ENCODE assay signal across 16 cellular contexts in genomic region chr3:14320221-14320620, GRCh38.
A peak's percentile ranks its signal among the peaks of the same experiment; 100 is the strongest.
DNase-seq lines count a peak whose midpoint lies in the region; ATAC-seq and TF ChIP-seq lines count a peak whose summit lies in the region.
"Had no signal": no experiment of that assay in that cellular context is flagged by ENCODE, and none has a peak within 500 bp of the region (broad histone marks: within the 10 kb centered on the region; RNA-seq: fewer than 3 reads in every experiment).

No MANE protein-coding gene starts in this region.

- H4K8ac ChIP-seq in mesendoderm (ENCODE audit: low read depth, low read length), result no peak overlapping the region

- DNase-seq in mesendoderm (no peak), dermis blood vessel endothelial cell (no peak), NK-92 (lab: John Stamatoyannopoulos, UW; ENCODE audit: unreplicated experiment) (no peak)
- DNase-seq: activated gamma-delta T cell, amniotic stem cell, NCI-H1092 treated with DMSO at 0.1 percent for 48 hours, NCI-H524 treated with DMSO at 0.1 percent for 48 hours had no signal

- peak overlapping the region; percentile 59 for H3K56ac ChIP-seq in mesendoderm (ENCODE audit: low read length)

- H3K9me3 ChIP-seq in HUES6 (ENCODE audit: control insufficient read depth, insufficient read depth, low read depth, low read length), result no peaks in the 10 kb centered on the region
- H3K9me3 ChIP-seq in SU-DHL-6 (ENCODE audit: insufficient read depth, low read length), result no peaks in the 10 kb centered on the region
- peaks cover 0 to 4% (median 0%) of the 10 kb centered on the region in 3 donors for H3K9me3 ChIP-seq in skeletal muscle tissue (ENCODE audit: control insufficient read depth in 3 of 3, low read length in 3 of 3)
- H3K9me3 ChIP-seq: BE2C, Peyer's patch had no signal

- H3K18ac ChIP-seq in mesendoderm (ENCODE audit: low read length), result no peak overlapping the region

- H3K36me3 ChIP-seq in HUES6 (ENCODE audit: control insufficient read depth, insufficient read depth, low read length) (no peaks in the 10 kb centered on the region), SU-DHL-6 (ENCODE audit: low read length) (no peaks in the 10 kb centered on the region), mesendoderm (ENCODE audit: control insufficient read depth, insufficient read depth, low read length) (no peaks in the 10 kb centered on the region), skeletal muscle tissue (ENCODE audit: control insufficient read depth in 3 of 3, insufficient read depth in 3 of 3, low read length in 3 of 3) (no peaks in the 10 kb centered on the region)
- H3K36me3 ChIP-seq: BE2C, Peyer's patch, upper lobe of left lung had no signal

- ATAC-seq in HG03175 (IDR thresholded peaks at IDR 0.05; ENCODE audit: unreplicated experiment), result no peak
- no peak for ATAC-seq in GM18873 (IDR thresholded peaks at IDR 0.05; ENCODE audit: low FRiP score, unreplicated experiment)

- H3K4me2 ChIP-seq in SU-DHL-6 (ENCODE audit: low read depth, low read length, poor library complexity, severe bottlenecking) (peak overlapping the region; percentile 69), mesendoderm (ENCODE audit: low read length) (no peak overlapping the region)

- H3K79me1 ChIP-seq in mesendoderm (ENCODE audit: low read length), result no peaks in the 10 kb centered on the region

- no peak overlapping the region for H2BK5ac ChIP-seq in mesendoderm (ENCODE audit: low read length)

- H2AK5ac ChIP-seq in mesendoderm (ENCODE audit: low read length), result peak overlapping the region; percentile 55

- no peaks in the 10 kb centered on the region for H3F3A ChIP-seq in SU-DHL-6 (ENCODE audit: insufficient read depth)

- no peaks in the 10 kb centered on the region for H3K9me2 ChIP-seq in SU-DHL-6 (replicated peaks; ENCODE audit: insufficient read depth, low read length)

- no peak for TF ChIP-seq CTCF in SU-DHL-6 (IDR thresholded peaks at IDR 0.05; ENCODE audit: insufficient read depth, low read length, poor library complexity, severe bottlenecking)

- no peaks in the 10 kb centered on the region for H3K27me3 ChIP-seq in HUES6 (ENCODE audit: control insufficient read depth, insufficient read depth, low read length)
- no peaks in the 10 kb centered on the region for H3K27me3 ChIP-seq in SU-DHL-6 (ENCODE audit: low read length)
- H3K27me3 ChIP-seq in mesendoderm (ENCODE audit: insufficient read depth, low read length, poor library complexity), result no peaks in the 10 kb centered on the region
- peaks cover 0 to 7% (median 0%) of the 10 kb centered on the region in 3 donors for H3K27me3 ChIP-seq in skeletal muscle tissue (ENCODE audit: control insufficient read depth in 3 of 3, insufficient read depth in 3 of 3, low read length in 3 of 3)
- H3K27me3 ChIP-seq: BE2C, Peyer's patch, upper lobe of left lung had no signal

- peak overlapping the region; percentile 97 for H2AFZ ChIP-seq in SU-DHL-6 (ENCODE audit: low read depth, low read length, severe bottlenecking)

- H3K23ac ChIP-seq in mesendoderm (ENCODE audit: low read length), result no peak overlapping the region

- no peaks in the 10 kb centered on the region for H4K20me1 ChIP-seq in SU-DHL-6 (ENCODE audit: low read depth, low read length)

- no peak overlapping the region for H3K27ac ChIP-seq in HUES6 (ENCODE audit: low read depth, low read length)
- no peak overlapping the region for H3K27ac ChIP-seq in SU-DHL-6 (ENCODE audit: low read depth, low read length)
- H3K27ac ChIP-seq in mesendoderm (ENCODE audit: low read depth, low read length), result no peak overlapping the region
- peak overlapping the region; percentile 79 for H3K27ac ChIP-seq in skeletal muscle tissue (ENCODE audit: low read depth, low read length)
- H3K27ac ChIP-seq: Peyer's patch, SK-N-MC, upper lobe of left lung had no signal

- H2BK120ac ChIP-seq in mesendoderm (ENCODE audit: low read depth, low read length), result no peak overlapping the region

- peaks cover 35% of the 10 kb centered on the region; the same call in 1 of the 2 replicates for H3K4me1 ChIP-seq in HUES6 (ENCODE audit: control insufficient read depth, insufficient read depth, low read length)
- no peaks in the 10 kb centered on the region for H3K4me1 ChIP-seq in mesendoderm (ENCODE audit: control insufficient read depth, low read depth, low read length)
- H3K4me1 ChIP-seq in skeletal muscle tissue (ENCODE audit: control insufficient read depth in 3 of 3, insufficient read depth in 3 of 3, low read length in 3 of 3), result peaks cover 43 to 50% (median 45%) of the 10 kb centered on the region in 3 donors
- H3K4me1 ChIP-seq: BE2C, Peyer's patch had no signal

- H3K9ac ChIP-seq in HUES6 (ENCODE audit: low read length), result no peak overlapping the region
- peak overlapping the region; percentile 45 for H3K9ac ChIP-seq in SU-DHL-6 (ENCODE audit: low read length)
- H3K9ac ChIP-seq in mesendoderm (ENCODE audit: low read length), result peak overlapping the region; percentile 4
- H3K9ac ChIP-seq in skeletal muscle tissue (ENCODE audit: low read depth in 1 of 3, low read length in 3 of 3), result no peak overlapping the region

- H4K5ac ChIP-seq in mesendoderm (ENCODE audit: low read length), result peak overlapping the region; percentile 92

- H3K79me2 ChIP-seq in SU-DHL-6 (ENCODE audit: insufficient read depth, low read length) (no peaks in the 10 kb centered on the region), mesendoderm (ENCODE audit: control insufficient read depth, insufficient read depth, low read length) (no peaks in the 10 kb centered on the region)

- H3K4ac ChIP-seq in mesendoderm (ENCODE audit: low read depth, low read length), result peak overlapping the region; percentile 25

- no peak overlapping the region for H2BK15ac ChIP-seq in mesendoderm (replicated peaks; ENCODE audit: low read depth)

- peak overlapping the region; percentile 26; the same call in 1 of the 2 replicates for H3K4me3 ChIP-seq in HUES6 (ENCODE audit: low read depth, low read length)
- H3K4me3 ChIP-seq in SU-DHL-6 (ENCODE audit: insufficient read depth, low read length, poor library complexity, severe bottlenecking), result peak overlapping the region; percentile 56
- H3K4me3 ChIP-seq in mesendoderm (ENCODE audit: low read length), result no peak overlapping the region
- H3K4me3 ChIP-seq in skeletal muscle tissue (ENCODE audit: low read length in 3 of 3), result no peak overlapping the region
- H3K4me3 ChIP-seq: Peyer's patch, SK-N-MC, upper lobe of left lung had no signal

- no CpG with 5 or more reads among the region's 3 CpGs for WGBS in mesendoderm (ENCODE audit: extremely low coverage, insufficient coverage, low lambda C conversion rate)

Comparison
In these comparisons a context has a peak if more than half of its experiments do, and no peak if none do; other contexts are left out.
1. H3K4me3 ChIP-seq: peak in HUES6 (single experiment) and SU-DHL-6 (single experiment); none in mesendoderm (single experiment) and skeletal muscle tissue (0 of 3).
2. H3K9ac ChIP-seq: peak in SU-DHL-6 (single experiment) and mesendoderm (single experiment); none in HUES6 (single experiment) and skeletal muscle tissue (0 of 3).